Comparison of ENCODE assay signal across 1 cellular context in genomic region chr11:65644837-65645236, GRCh38.
TF ChIP-seq lines count a peak whose summit lies in the region.

No MANE protein-coding gene starts in this region.

TF ChIP-seq in IMR-90, 13 proteins besides CTCF, POLR2A, EP300 and RAD21 (continued from another document):
- no peak for TF ChIP-seq CEBPB (IDR thresholded peaks at IDR 0.05; ENCODE audit: low read depth, low read length)
- no peak for TF ChIP-seq USF2 (IDR thresholded peaks at IDR 0.05; ENCODE audit: low read depth, low read length)
- no peak for TF ChIP-seq BHLHE40 (IDR thresholded peaks at IDR 0.05; ENCODE audit: low read depth, low read length)
- TF ChIP-seq MXI1 (IDR thresholded peaks at IDR 0.05; ENCODE audit: borderline replicate concordance, low read depth, low read length) = no peak
- no peak for TF ChIP-seq SMC3 (IDR thresholded peaks at IDR 0.05; ENCODE audit: low read depth, low read length)
